1 cellular context compared by ENCODE assay signal in genomic region chr19:19033426-19034203, GRCh38.
TF ChIP-seq lines count a peak whose summit lies in the region.

Gene ARMC6, plus strand, starts transcription at chr19:19033603. Its CDS starts 607 bp downstream, at chr19:19034210.
Gene SUGP2, minus strand, starts transcription at chr19:19033517. Its CDS starts 2,446 bp downstream, at chr19:19031071.

TF ChIP-seq in K562, 482 proteins besides CTCF, POLR2A, EP300 and RAD21 (continued from another document and continues in another):
- TF ChIP-seq THAP7 (CRISPR knock-in tag; IDR thresholded peaks at IDR 0.05) (no peak), IFI16 (CRISPR knock-in tag; IDR thresholded peaks at IDR 0.05) (no peak), ATF1 (CRISPR knock-in tag; IDR thresholded peaks at IDR 0.05) (no peak), ATF1 (tag; IDR thresholded peaks at IDR 0.05) (peak; percentile 68; the same call in 1 of the 2 replicates), FOS (IDR thresholded peaks at IDR 0.05; ENCODE audit: extremely low read depth, insufficient read length) (no peak), FOXA3 (CRISPR knock-in tag; conservative IDR thresholded peaks at IDR 0.05 in 1 of 2, IDR thresholded peaks at IDR 0.05 in 1 of 2) (peak in 1 of 2 experiments; percentile 47; a peak in 1 of 4 replicates), MEF2A (IDR thresholded peaks at IDR 0.05; ENCODE audit: control insufficient read depth, low read depth, low read length) (no peak), ARHGAP35 (IDR thresholded peaks at IDR 0.05; ENCODE audit: partially characterized antibody) (no peak), ZNF551 (CRISPR knock-in tag; IDR thresholded peaks at IDR 0.05) (no peak), SMAD1 (IDR thresholded peaks at IDR 0.05; ENCODE audit: low read depth, low read length, partially characterized antibody) (no peak), SMARCE1 (IDR thresholded peaks at IDR 0.05) (no peak), NCOA4 (IDR thresholded peaks at IDR 0.05; ENCODE audit: partially characterized antibody) (no peak), SP2 (IDR thresholded peaks at IDR 0.05; ENCODE audit: extremely low read depth, low read depth, low read length, poor library complexity, severe bottlenecking) (no peak), ZNF740 (CRISPR knock-in tag; IDR thresholded peaks at IDR 0.05) (no peak), ZNF740 (tag; IDR thresholded peaks at IDR 0.05) (no peak), SMAD2 (IDR thresholded peaks at IDR 0.05; ENCODE audit: low read depth, low read length) (no peak), USF1 (CRISPR knock-in tag; IDR thresholded peaks at IDR 0.05) (peak; percentile 82), CBFB (CRISPR knock-in tag; IDR thresholded peaks at IDR 0.05) (peak; percentile 64; the same call in 1 of the 2 replicates), ZBTB5 (IDR thresholded peaks at IDR 0.05) (no peak), ZNF764 (CRISPR knock-in tag; IDR thresholded peaks at IDR 0.05; ENCODE audit: low read depth) (no peak), PRPF4 (IDR thresholded peaks at IDR 0.05; ENCODE audit: insufficient read depth, low read depth, low read length, poor library complexity, severe bottlenecking) (no peak), NCOA2 (IDR thresholded peaks at IDR 0.05; ENCODE audit: partially characterized antibody in 2 of 2) (no peak), RBM17 (IDR thresholded peaks at IDR 0.05; ENCODE audit: borderline replicate concordance, low read depth, low read length) (no peak), ZNF197 (CRISPR knock-in tag; IDR thresholded peaks at IDR 0.05; ENCODE audit: low read depth) (no peak), POLR2AphosphoS2 (IDR thresholded peaks at IDR 0.05; ENCODE audit: low read length) (no peak; the same call in 1 of the 2 replicates), CLOCK (CRISPR knock-in tag; IDR thresholded peaks at IDR 0.05; ENCODE audit: borderline replicate concordance) (no peak), GATAD2A (IDR thresholded peaks at IDR 0.05) (no peak), ZNF282 (CRISPR knock-in tag; IDR thresholded peaks at IDR 0.05) (no peak), JUNB (CRISPR knock-in tag; conservative IDR thresholded peaks at IDR 0.05) (no peak), MYNN (IDR thresholded peaks at IDR 0.05) (no peak), MYNN (CRISPR knock-in tag; IDR thresholded peaks at IDR 0.05) (no peak), NR3C1 (CRISPR knock-in tag; IDR thresholded peaks at IDR 0.05) (no peak), MAFG (tag; conservative IDR thresholded peaks at IDR 0.05) (no peak), ZNF217 (CRISPR knock-in tag; IDR thresholded peaks at IDR 0.05) (no peak), ZNF140 (CRISPR knock-in tag; IDR thresholded peaks at IDR 0.05) (no peak), KLF10 (CRISPR knock-in tag; IDR thresholded peaks at IDR 0.05) (no peak), YY1 (IDR thresholded peaks at IDR 0.05; ENCODE audit: borderline replicate concordance in 1 of 3, control insufficient read depth in 1 of 3, extremely low read depth in 1 of 3, insufficient read depth in 3 of 3, insufficient read length in 1 of 3, insufficient replicate concordance in 2 of 3, low read depth in 1 of 3, low read length in 2 of 3) (peak in 1 of 3 experiments; percentile 56), MCM5 (IDR thresholded peaks at IDR 0.05; ENCODE audit: low read depth) (no peak), U2AF2 (optimal IDR thresholded peaks at IDR 0.05; ENCODE audit: low read depth, low read length) (no peak), KLF13 (tag; IDR thresholded peaks at IDR 0.05; ENCODE audit: borderline replicate concordance, low read depth) (0 out of 2 replicates have a peak, but pooled peaks have one; percentile 43), RBM39 (optimal IDR thresholded peaks at IDR 0.05; ENCODE audit: low read depth, low read length) (no peak), HMBOX1 (IDR thresholded peaks at IDR 0.05) (no peak), PATZ1 (CRISPR knock-in tag; IDR thresholded peaks at IDR 0.05; ENCODE audit: borderline replicate concordance) (no peak), CHCHD3 (CRISPR knock-in tag; IDR thresholded peaks at IDR 0.05) (no peak; the same call in 1 of the 2 replicates), RUNX1 (IDR thresholded peaks at IDR 0.05; ENCODE audit: low read depth) (no peak), PHF21A (IDR thresholded peaks at IDR 0.05; ENCODE audit: borderline replicate concordance, low read depth) (no peak), EZH2 (IDR thresholded peaks at IDR 0.05; ENCODE audit: borderline replicate concordance, low read depth, low read length) (no peak), SMC3 (conservative IDR thresholded peaks at IDR 0.05; ENCODE audit: insufficient read depth, low read depth, low read length) (0 out of 2 replicates have a peak, but pooled peaks have one; percentile 4), EP400 (IDR thresholded peaks at IDR 0.05) (peak; percentile 94), HNRNPLL (IDR thresholded peaks at IDR 0.05; ENCODE audit: low read depth, low read length, poor library complexity, severe bottlenecking) (no peak), GABPB1 (CRISPR knock-in tag; IDR thresholded peaks at IDR 0.05) (peak; percentile 87), U2AF1 (optimal IDR thresholded peaks at IDR 0.05; ENCODE audit: low read depth, low read length) (no peak)
- TF ChIP-seq, protein P1, sequence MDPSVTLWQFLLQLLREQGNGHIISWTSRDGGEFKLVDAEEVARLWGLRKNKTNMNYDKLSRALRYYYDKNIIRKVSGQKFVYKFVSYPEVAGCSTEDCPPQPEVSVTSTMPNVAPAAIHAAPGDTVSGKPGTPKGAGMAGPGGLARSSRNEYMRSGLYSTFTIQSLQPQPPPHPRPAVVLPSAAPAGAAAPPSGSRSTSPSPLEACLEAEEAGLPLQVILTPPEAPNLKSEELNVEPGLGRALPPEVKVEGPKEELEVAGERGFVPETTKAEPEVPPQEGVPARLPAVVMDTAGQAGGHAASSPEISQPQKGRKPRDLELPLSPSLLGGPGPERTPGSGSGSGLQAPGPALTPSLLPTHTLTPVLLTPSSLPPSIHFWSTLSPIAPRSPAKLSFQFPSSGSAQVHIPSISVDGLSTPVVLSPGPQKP (CRISPR knock-in tag; IDR thresholded peaks at IDR 0.05): no peak
- TF ChIP-seq, protein P2, sequence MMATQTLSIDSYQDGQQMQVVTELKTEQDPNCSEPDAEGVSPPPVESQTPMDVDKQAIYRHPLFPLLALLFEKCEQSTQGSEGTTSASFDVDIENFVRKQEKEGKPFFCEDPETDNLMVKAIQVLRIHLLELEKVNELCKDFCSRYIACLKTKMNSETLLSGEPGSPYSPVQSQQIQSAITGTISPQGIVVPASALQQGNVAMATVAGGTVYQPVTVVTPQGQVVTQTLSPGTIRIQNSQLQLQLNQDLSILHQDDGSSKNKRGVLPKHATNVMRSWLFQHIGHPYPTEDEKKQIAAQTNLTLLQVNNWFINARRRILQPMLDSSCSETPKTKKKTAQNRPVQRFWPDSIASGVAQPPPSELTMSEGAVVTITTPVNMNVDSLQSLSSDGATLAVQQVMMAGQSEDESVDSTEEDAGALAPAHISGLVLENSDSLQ (IDR thresholded peaks at IDR 0.05): no peak
- TF ChIP-seq, protein P3, sequence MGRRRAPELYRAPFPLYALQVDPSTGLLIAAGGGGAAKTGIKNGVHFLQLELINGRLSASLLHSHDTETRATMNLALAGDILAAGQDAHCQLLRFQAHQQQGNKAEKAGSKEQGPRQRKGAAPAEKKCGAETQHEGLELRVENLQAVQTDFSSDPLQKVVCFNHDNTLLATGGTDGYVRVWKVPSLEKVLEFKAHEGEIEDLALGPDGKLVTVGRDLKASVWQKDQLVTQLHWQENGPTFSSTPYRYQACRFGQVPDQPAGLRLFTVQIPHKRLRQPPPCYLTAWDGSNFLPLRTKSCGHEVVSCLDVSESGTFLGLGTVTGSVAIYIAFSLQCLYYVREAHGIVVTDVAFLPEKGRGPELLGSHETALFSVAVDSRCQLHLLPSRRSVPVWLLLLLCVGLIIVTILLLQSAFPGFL (CRISPR knock-in tag; IDR thresholded peaks at IDR 0.05): peak; percentile 94
- TF ChIP-seq, protein P4, sequence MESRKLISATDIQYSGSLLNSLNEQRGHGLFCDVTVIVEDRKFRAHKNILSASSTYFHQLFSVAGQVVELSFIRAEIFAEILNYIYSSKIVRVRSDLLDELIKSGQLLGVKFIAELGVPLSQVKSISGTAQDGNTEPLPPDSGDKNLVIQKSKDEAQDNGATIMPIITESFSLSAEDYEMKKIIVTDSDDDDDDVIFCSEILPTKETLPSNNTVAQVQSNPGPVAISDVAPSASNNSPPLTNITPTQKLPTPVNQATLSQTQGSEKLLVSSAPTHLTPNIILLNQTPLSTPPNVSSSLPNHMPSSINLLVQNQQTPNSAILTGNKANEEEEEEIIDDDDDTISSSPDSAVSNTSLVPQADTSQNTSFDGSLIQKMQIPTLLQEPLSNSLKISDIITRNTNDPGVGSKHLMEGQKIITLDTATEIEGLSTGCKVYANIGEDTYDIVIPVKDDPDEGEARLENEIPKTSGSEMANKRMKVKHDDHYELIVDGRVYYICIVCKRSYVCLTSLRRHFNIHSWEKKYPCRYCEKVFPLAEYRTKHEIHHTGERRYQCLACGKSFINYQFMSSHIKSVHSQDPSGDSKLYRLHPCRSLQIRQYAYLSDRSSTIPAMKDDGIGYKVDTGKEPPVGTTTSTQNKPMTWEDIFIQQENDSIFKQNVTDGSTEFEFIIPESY (CRISPR knock-in tag; IDR thresholded peaks at IDR 0.05): no peak
